1 cellular context compared by ENCODE assay signal in the genomic region with DNA sequence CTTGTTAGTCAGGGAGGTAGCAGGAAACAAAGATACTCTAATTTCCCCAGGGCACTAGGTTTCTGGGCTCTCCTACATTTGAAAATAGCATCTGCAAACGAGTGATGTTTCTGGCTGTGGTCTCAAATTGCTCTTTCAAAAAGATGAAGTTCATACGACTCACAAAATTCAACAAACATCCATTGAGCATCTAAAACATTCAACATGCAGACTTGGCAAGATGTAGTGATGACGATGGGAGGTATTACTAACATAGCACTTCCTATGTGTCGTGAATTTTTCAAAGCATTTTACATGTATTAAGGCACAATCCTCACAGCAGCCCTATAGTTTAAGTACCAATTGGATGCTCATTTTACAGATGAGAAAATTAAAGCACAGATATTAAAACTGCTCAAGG.
TF ChIP-seq lines count a peak whose summit lies in the region.

No MANE protein-coding gene starts in this region.

TF ChIP-seq in IMR-90, 13 proteins besides CTCF, POLR2A, EP300 and RAD21:
- TF ChIP-seq, protein P1, sequence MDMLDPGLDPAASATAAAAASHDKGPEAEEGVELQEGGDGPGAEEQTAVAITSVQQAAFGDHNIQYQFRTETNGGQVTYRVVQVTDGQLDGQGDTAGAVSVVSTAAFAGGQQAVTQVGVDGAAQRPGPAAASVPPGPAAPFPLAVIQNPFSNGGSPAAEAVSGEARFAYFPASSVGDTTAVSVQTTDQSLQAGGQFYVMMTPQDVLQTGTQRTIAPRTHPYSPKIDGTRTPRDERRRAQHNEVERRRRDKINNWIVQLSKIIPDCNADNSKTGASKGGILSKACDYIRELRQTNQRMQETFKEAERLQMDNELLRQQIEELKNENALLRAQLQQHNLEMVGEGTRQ (IDR thresholded peaks at IDR 0.05; ENCODE audit: low read depth, low read length): no peak
- TF ChIP-seq RFX5 (IDR thresholded peaks at IDR 0.05; ENCODE audit: low read depth, low read length): no peak
- TF ChIP-seq CEBPB (IDR thresholded peaks at IDR 0.05; ENCODE audit: low read depth, low read length): no peak
- TF ChIP-seq MAZ (IDR thresholded peaks at IDR 0.05; ENCODE audit: borderline replicate concordance, low read depth, low read length): no peak
- no peak for TF ChIP-seq BHLHE40 (IDR thresholded peaks at IDR 0.05; ENCODE audit: low read depth, low read length)
- no peak for TF ChIP-seq CHD1 (IDR thresholded peaks at IDR 0.05; ENCODE audit: low read depth, low read length)
- TF ChIP-seq MAFK (IDR thresholded peaks at IDR 0.05; ENCODE audit: low read depth, low read length): 0 out of 2 replicates have a peak, but pooled peaks have one; percentile 6
- no peak for TF ChIP-seq FOS (IDR thresholded peaks at IDR 0.05; ENCODE audit: low read depth, low read length)
